ENCODE assay signal across 7 cellular contexts in the genomic region with DNA sequence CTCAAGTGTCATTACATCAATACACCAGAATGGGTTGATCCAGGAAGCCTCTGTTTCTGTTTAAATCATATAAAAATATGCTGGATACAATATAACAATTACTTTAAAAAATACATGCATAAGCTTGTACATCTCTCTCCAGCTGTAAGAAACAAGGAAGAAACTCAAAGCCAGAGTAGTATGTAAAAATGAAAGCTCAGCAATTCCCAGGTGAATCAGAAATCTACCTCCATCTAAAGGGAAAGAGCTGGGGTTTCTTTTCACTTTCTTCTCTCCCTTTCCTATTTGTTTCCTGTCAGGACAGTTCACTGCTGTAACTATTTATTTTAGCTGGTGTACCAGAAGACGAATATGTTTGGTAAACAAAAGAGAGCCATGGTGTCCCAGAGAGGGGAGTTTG.
"Had no signal": no experiment of that assay in that cellular context is flagged by ENCODE, and none has a peak within 500 bp of the region (broad histone marks: within the 10 kb centered on the region; RNA-seq: fewer than 3 reads in every experiment).

No MANE protein-coding gene starts in this region.

- DNase-seq: H9, HCEC 1CT, KG1 had no signal

- H2AFZ ChIP-seq: GM23338 had no signal

- H3K27ac ChIP-seq: HL-60 had no signal

- H3K4me2 ChIP-seq: GM23338 had no signal

- ATAC-seq: GM23338 had no signal

- H3K4me3 ChIP-seq: GM23338 had no signal

- FAIRE-seq: H1, H54 had no signal
